Comparison of ENCODE assay signal across 9 cellular contexts in the genomic region with DNA sequence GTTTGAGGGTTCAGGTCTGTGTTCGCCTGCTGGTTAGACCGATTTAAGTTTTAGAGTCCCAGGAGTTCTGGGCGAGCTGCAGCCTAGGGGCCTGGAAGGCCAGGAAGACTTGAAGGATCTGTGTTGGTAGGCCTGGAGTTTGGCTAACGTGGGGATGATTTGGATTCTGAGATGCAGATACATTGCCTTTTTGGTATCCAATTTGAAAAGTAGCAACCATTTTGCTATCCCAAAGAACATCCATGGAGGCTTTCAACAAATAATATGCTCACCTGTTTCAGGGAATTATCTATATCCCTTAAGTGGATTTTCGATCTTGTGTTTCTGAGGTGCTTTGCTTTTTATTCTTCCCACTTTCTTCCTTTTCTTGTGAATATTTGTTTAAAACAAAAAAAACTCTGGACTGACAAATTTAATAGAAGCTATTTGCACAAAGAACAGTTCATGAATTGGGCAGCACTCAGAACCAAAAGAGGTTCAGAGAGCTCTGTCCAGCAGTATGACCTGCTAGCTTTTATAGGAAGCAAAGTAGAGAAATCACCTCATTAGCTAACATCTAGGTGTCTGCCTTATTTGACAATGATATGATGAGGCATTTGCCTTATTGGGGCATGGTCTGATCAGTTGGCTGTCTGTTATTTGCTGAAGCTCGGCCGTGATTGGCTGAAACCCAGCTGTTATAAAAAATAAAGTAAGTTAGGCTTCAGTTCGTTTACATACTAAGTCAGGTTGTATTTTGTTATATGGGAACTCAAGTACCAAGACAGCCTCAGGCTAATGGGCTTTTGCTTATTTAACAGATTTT. TPM values are rescaled to one million over a fixed set of nuclear protein-coding genes. Genes with fewer than 3 reads are reported as not detected.
A peak's percentile ranks its signal among the peaks of the same experiment; 100 is the strongest.
DNase-seq lines count a peak whose midpoint lies in the region; ATAC-seq, FAIRE-seq and TF ChIP-seq lines count a peak whose summit lies in the region.
"Had no signal": no experiment of that assay in that cellular context is flagged by ENCODE, and none has a peak within 500 bp of the region (broad histone marks: within the 10 kb centered on the region; RNA-seq: fewer than 3 reads in every experiment).

No MANE protein-coding gene starts in this region.

- H3K4me1 ChIP-seq in heart right ventricle (peaks cover 0 to 38% (median 36%) of the 10 kb centered on the region in 9 donors), lung (ENCODE audit: control insufficient read depth in 2 of 2, insufficient read depth in 2 of 2, low read length in 2 of 2) (peaks cover 4 to 10% of the 10 kb centered on the region in 2 donors), vagina (peaks cover 39% of the 10 kb centered on the region)

- no peaks in the 10 kb centered on the region for H3K27me3 ChIP-seq in heart right ventricle
- no peaks in the 10 kb centered on the region for H3K27me3 ChIP-seq in lung (ENCODE audit: control insufficient read depth, insufficient read depth)
- no peaks in the 10 kb centered on the region for H3K27me3 ChIP-seq in vagina

- no peak for FAIRE-seq in H54 (lab: Jason Lieb, UNC)

- peak overlapping the region; percentile 70 to 94 (median 90) for H3K4me3 ChIP-seq in heart right ventricle
- peak overlapping the region; percentile 68 for H3K4me3 ChIP-seq in lung
- peak overlapping the region; percentile 68 to 77 for H3K4me3 ChIP-seq in vagina

- H3K9me3 ChIP-seq in heart right ventricle (no peaks in the 10 kb centered on the region), lung (ENCODE audit: control insufficient read depth in 2 of 2, insufficient read depth in 1 of 2, low read length in 1 of 2) (no peaks in the 10 kb centered on the region), vagina (no peaks in the 10 kb centered on the region)

- H3K27ac ChIP-seq in heart right ventricle = peak overlapping the region; percentile 1 to 96 (median 90)
- H3K27ac ChIP-seq in lung (ENCODE audit: low read depth in 1 of 2, low read length in 1 of 2) = peak overlapping the region; percentile 92 to 97
- H3K27ac ChIP-seq in vagina = peak overlapping the region; percentile 81

- H3K36me3 ChIP-seq in heart right ventricle = peaks cover 0 to 35% (median 3%) of the 10 kb centered on the region in 9 donors
- H3K36me3 ChIP-seq in lung (ENCODE audit: control insufficient read depth in 2 of 2, insufficient read depth in 2 of 2, low read length in 2 of 2) = peaks cover 7 to 9% of the 10 kb centered on the region in 2 donors
- no peaks in the 10 kb centered on the region for H3K36me3 ChIP-seq in vagina

- DNase-seq in heart right ventricle (no peak), Right ventricle myocardium inferior (ENCODE audit: missing footprints) (no peak), astrocyte of the hippocampus (ENCODE audit: low read depth, low spot score) (peak; percentile 13), lung (ENCODE audit: low spot score) (no peak), vagina (ENCODE audit: extremely low spot score in 2 of 2) (no peak), H54 (ENCODE audit: insufficient read length, low spot score) (no peak), NCI-H1048 (lab: John Stamatoyannopoulos, UW) (no peak)

- ATAC-seq in heart right ventricle = no peak
- ATAC-seq in Right ventricle myocardium inferior = no peak
- peak; percentile 27 for ATAC-seq in lung (ENCODE audit: insufficient read depth, low FRiP score)
- no peak for ATAC-seq in HG02870 (IDR thresholded peaks at IDR 0.05; ENCODE audit: unreplicated experiment)

- TF ChIP-seq CTCF in heart right ventricle (IDR thresholded peaks at IDR 0.05) = no peak
- TF ChIP-seq CTCF in lung (IDR thresholded peaks at IDR 0.05; ENCODE audit: control extremely low read depth, extremely low read depth) = no peak
- TF ChIP-seq CTCF in vagina (IDR thresholded peaks at IDR 0.05) = no peak

- intact Hi-C loops in heart right ventricle (cut with DNase I) (loop anchor here in 8 of 10 donors (5.0 to 10.0 kb wide), 8 partner anchors 55 to 295 kb away; partner anchors contain the start of genes COPS6 (in 2 of the 8), ZNF3 (in 2 of the 8), AZGP1 (in 1 of the 8) and MBLAC1 (in 1 of the 8)), Right ventricle myocardium inferior (cut with DNase I) (loop anchor here (10.0 kb wide), 1 partner anchor 165 kb away; the partner anchor contains the start of genes COPS6 and ZNF3), vagina (cut with DNase I) (no loop called here)

- WGBS in heart right ventricle, 2 donors = 54 to 69% methylated on average over 8 of the region's 8 CpGs
- WGBS in lung, 2 donors = 54 to 73% methylated on average over 8 of the region's 8 CpGs

- TF ChIP-seq POLR2A in vagina (IDR thresholded peaks at IDR 0.05) (no peak), H54 (IDR thresholded peaks at IDR 0.05; ENCODE audit: low read depth, low read length) (no peak)

RNA-seq across cellular contexts. Expression of gene TRIM4, which starts 0.7 kb away (rescaled TPM):
- total RNA-seq in heart right ventricle = 1 to 10 TPM; 5.0 to 9.6 (median 6.6) TPM
- polyA plus RNA-seq in heart right ventricle = 1 to 10 TPM; 6.8 to 8.6 TPM
- total RNA-seq in Right ventricle myocardium inferior = 6.2 TPM
- total RNA-seq in lung = 10 to 100 TPM; 26.4 to 34.3 TPM
- polyA plus RNA-seq in lung = 10 to 100 TPM; 14.0 to 17.0 TPM
- 33.1 TPM for total RNA-seq in vagina

RNA-seq across cellular contexts. Expression of gene GJC3, which starts 9.4 kb away (rescaled TPM):
- total RNA-seq in heart right ventricle (under 1 TPM in 1 of 10 donors, not detected in 9; 0.44 TPM), Right ventricle myocardium inferior (0.30 TPM), lung (under 1 TPM in 1 of 2 donors, not detected in 1; 0.31 TPM), vagina (not detected)
- polyA plus RNA-seq in heart right ventricle (under 1 TPM in 1 of 2 donors, not detected in 1; 0.29 TPM), lung (under 1 TPM; 0.07 to 0.22 TPM)

RNA-seq across cellular contexts. Expression of gene OR2AE1, which starts 43.2 kb away (rescaled TPM):
- not detected for total RNA-seq in heart right ventricle
- polyA plus RNA-seq in heart right ventricle = not detected
- not detected for total RNA-seq in Right ventricle myocardium inferior
- under 1 TPM; 0.25 to 0.57 TPM for total RNA-seq in lung
- polyA plus RNA-seq in lung = under 1 TPM in 1 of 2 donors, not detected in 1; 0.03 TPM
- total RNA-seq in vagina = not detected
- total RNA-seq: activated CD8-positive, alpha-beta memory T cell treated with anti-CD3 and anti-CD28 coated beads for 36 hours had no signal

RNA-seq across cellular contexts. Expression of gene AZGP1, which starts 55.8 kb away (rescaled TPM):
- 100 to 1,000 TPM in 4 of 10 donors, 10 to 100 TPM in 6; 37.8 to 335 (median 74.4) TPM for total RNA-seq in heart right ventricle
- 100 to 1,000 TPM; 148 to 183 TPM for polyA plus RNA-seq in heart right ventricle
- 94.1 TPM for total RNA-seq in Right ventricle myocardium inferior
- total RNA-seq in lung = 10 to 100 TPM in 1 of 2 donors, 1 to 10 TPM in 1; 4.1 to 52.8 TPM
- 10 to 100 TPM in 1 of 2 donors, 1 to 10 TPM in 1; 4.2 to 82.8 TPM for polyA plus RNA-seq in lung
- total RNA-seq in vagina = 2.7 TPM
- total RNA-seq: activated CD8-positive, alpha-beta memory T cell treated with anti-CD3 and anti-CD28 coated beads for 36 hours had no signal
